ENCODE assay signal across 24 cellular contexts in genomic region chr4:20297246-20297645, GRCh38. TPM values are rescaled to one million over a fixed set of nuclear protein-coding genes. Genes with fewer than 3 reads are reported as not detected.
"Had no signal": no experiment of that assay in that cellular context is flagged by ENCODE, and none has a peak within 500 bp of the region (broad histone marks: within the 10 kb centered on the region; RNA-seq: fewer than 3 reads in every experiment).

No MANE protein-coding gene starts in this region.

- H3K36me3 Mint-ChIP-seq: activated naive CD8-positive, alpha-beta T cell treated with anti-CD3 and anti-CD28 coated beads, Interleukin-2, amount 10 ng/mL, durations not matched to agents 7 days and 5 days; memory B cell; stimulated activated memory B cell treated with anti-CD40 and anti-IgM and Interleukin-4, amounts not matched to agents 10 μg/mL and 1 μg/mL and 100 μg/mL, for 72 hours; type B pancreatic cell had no signal

- H3K9me3 ChIP-seq: body of pancreas, gastrocnemius medialis, mucosa of descending colon, vagina had no signal

- H3K36me3 ChIP-seq: gastrocnemius medialis, vagina had no signal

- H3K4me3 ChIP-seq: body of pancreas, gastrocnemius medialis, mucosa of descending colon, skin epidermis, vagina had no signal

- H3K4me3 Mint-ChIP-seq: activated B cell treated with CpG ODN at 0.5 μM for 24 hours; activated naive CD4-positive, alpha-beta T cell treated with anti-CD3 and anti-CD28 coated beads for 36 hours; activated naive CD8-positive, alpha-beta T cell treated with anti-CD3 and anti-CD28 coated beads, Interleukin-2, amount 10 ng/mL, durations not matched to agents 7 days and 5 days; memory B cell; nephron progenitor cell; stimulated activated memory B cell treated with anti-CD40 and anti-IgM and Interleukin-4, amounts not matched to agents 10 μg/mL and 1 μg/mL and 100 μg/mL, for 72 hours; T-helper 1 cell treated with Interleukin-12 subunit alpha and Interleukin-12 subunit beta and Interleukin-4 antibody, amounts not matched to agents 30 μg/mL and 1 μg/mL, for 36 hours; type B pancreatic cell had no signal

- H3K27ac Mint-ChIP-seq: activated B cell treated with CpG ODN at 0.5 μM for 24 hours; activated naive CD4-positive, alpha-beta T cell treated with anti-CD3 and anti-CD28 coated beads for 36 hours; activated naive CD8-positive, alpha-beta T cell treated with anti-CD3 and anti-CD28 coated beads, Interleukin-2, amount 10 ng/mL, durations not matched to agents 7 days and 5 days; memory B cell; nephron progenitor cell; stimulated activated memory B cell treated with anti-CD40 and anti-IgM and Interleukin-4, amounts not matched to agents 10 μg/mL and 1 μg/mL and 100 μg/mL, for 72 hours; T-helper 1 cell treated with Interleukin-12 subunit alpha and Interleukin-12 subunit beta and Interleukin-4 antibody, amounts not matched to agents 30 μg/mL and 1 μg/mL, for 36 hours; type B pancreatic cell had no signal

- DNase-seq: activated B cell treated with CpG ODN at 0.5 μM for 24 hours; activated CD4-positive, alpha-beta T cell treated with anti-CD3 and anti-CD28 coated beads for 4 hours; activated CD4-positive, alpha-beta T cell treated with anti-CD3 and anti-CD28 coated beads, Interleukin-2, amount 50 U/mL, for 48 hours; activated effector memory CD4-positive, alpha-beta T cell treated with Interleukin-2 at 50 U/mL for 16 hours; activated naive CD4-positive, alpha-beta T cell treated with anti-CD3 and anti-CD28 coated beads for 36 hours; activated naive CD8-positive, alpha-beta T cell treated with anti-CD3 and anti-CD28 coated beads, Interleukin-2, amount 10 ng/mL, durations not matched to agents 7 days and 5 days; activated T-cell treated with anti-CD3 and anti-CD28 coated beads, Interleukin-2, amount 50 U/mL, for 48 hours; anterior cingulate cortex; body of pancreas; gastrocnemius medialis; hippocampal formation; mucosa of descending colon; nephron progenitor cell; right cardiac atrium; stimulated activated CD4-positive, alpha-beta T cell treated with anti-CD3 and anti-CD28 coated beads, Interleukin-2, amount 100 ng/mL, for 24 hours; T1000 had no signal

- H3K4me1 Mint-ChIP-seq: activated B cell treated with CpG ODN at 0.5 μM for 24 hours; activated naive CD8-positive, alpha-beta T cell treated with anti-CD3 and anti-CD28 coated beads, Interleukin-2, amount 10 ng/mL, durations not matched to agents 7 days and 5 days; memory B cell; stimulated activated memory B cell treated with anti-CD40 and anti-IgM and Interleukin-4, amounts not matched to agents 10 μg/mL and 1 μg/mL and 100 μg/mL, for 72 hours had no signal

- ATAC-seq: body of pancreas; gastrocnemius medialis; mucosa of descending colon; right cardiac atrium; stimulated activated memory B cell treated with anti-CD40 and anti-IgM and Interleukin-4, amounts not matched to agents 10 μg/mL and 1 μg/mL and 100 μg/mL, for 72 hours had no signal

- H3K27me3 Mint-ChIP-seq: activated B cell treated with CpG ODN at 0.5 μM for 24 hours; activated naive CD8-positive, alpha-beta T cell treated with anti-CD3 and anti-CD28 coated beads, Interleukin-2, amount 10 ng/mL, durations not matched to agents 7 days and 5 days; stimulated activated memory B cell treated with anti-CD40 and anti-IgM and Interleukin-4, amounts not matched to agents 10 μg/mL and 1 μg/mL and 100 μg/mL, for 72 hours; type B pancreatic cell had no signal

- H3K4me1 ChIP-seq: body of pancreas, parathyroid adenoma, vagina had no signal

- FAIRE-seq: endometrium had no signal

- H3K27me3 ChIP-seq: body of pancreas, gastrocnemius medialis, vagina had no signal

- H3K27ac ChIP-seq: body of pancreas, gastrocnemius medialis, parathyroid adenoma, vagina had no signal

- H3K9me3 Mint-ChIP-seq: activated B cell treated with CpG ODN at 0.5 μM for 24 hours; activated naive CD4-positive, alpha-beta T cell treated with anti-CD3 and anti-CD28 coated beads for 36 hours; activated naive CD8-positive, alpha-beta T cell treated with anti-CD3 and anti-CD28 coated beads, Interleukin-2, amount 10 ng/mL, durations not matched to agents 7 days and 5 days; memory B cell; nephron progenitor cell; stimulated activated memory B cell treated with anti-CD40 and anti-IgM and Interleukin-4, amounts not matched to agents 10 μg/mL and 1 μg/mL and 100 μg/mL, for 72 hours; T-helper 1 cell treated with Interleukin-12 subunit alpha and Interleukin-12 subunit beta and Interleukin-4 antibody, amounts not matched to agents 30 μg/mL and 1 μg/mL, for 36 hours; type B pancreatic cell had no signal

RNA-seq across cellular contexts. Expression of gene SLIT2, which starts 45.5 kb away (rescaled TPM):
- total RNA-seq: activated naive CD4-positive, alpha-beta T cell treated with anti-CD3 and anti-CD28 coated beads for 36 hours; activated naive CD8-positive, alpha-beta T cell treated with anti-CD3 and anti-CD28 coated beads, Interleukin-2, amount 10 ng/mL, durations not matched to agents 7 days and 5 days had no signal
